ENCODE assay signal across 1 cellular context in the genomic region with DNA sequence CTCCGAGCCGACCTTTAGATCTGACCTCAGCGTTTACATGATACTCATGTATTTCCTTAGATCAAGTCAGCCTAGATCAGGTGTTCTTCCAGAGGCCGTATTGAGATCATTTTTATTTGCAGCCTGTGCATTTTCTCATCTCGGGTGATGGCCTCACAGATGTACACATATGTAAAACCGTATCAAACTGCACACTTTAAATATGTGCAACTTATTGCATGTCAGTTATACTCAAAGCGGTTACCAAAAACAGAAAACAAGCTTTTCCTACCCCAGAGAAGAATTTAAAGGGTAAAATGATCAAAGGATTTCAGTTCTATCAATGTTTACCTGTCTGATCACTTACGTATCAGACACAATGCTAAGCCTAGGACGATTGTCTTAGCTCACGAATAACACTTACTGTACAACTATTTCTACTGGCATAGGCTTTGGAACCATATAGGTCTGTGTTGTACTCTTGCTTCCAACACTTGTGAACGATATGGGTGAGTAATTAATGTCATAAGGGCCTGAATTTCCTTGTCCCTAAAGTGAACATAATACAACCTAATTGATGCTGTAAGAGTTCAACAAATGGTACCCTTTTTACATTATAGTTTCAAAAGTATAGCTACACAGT.
TF ChIP-seq lines count a peak whose summit lies in the region.

No MANE protein-coding gene starts in this region.

TF ChIP-seq in HepG2, 621 proteins besides CTCF, POLR2A, EP300 and RAD21:
- TF ChIP-seq ZNF607 (CRISPR knock-in tag; IDR thresholded peaks at IDR 0.05; ENCODE audit: borderline replicate concordance): 0 out of 2 replicates have a peak, but pooled peaks have one; percentile 46
- TF ChIP-seq ZNF75D (CRISPR knock-in tag; IDR thresholded peaks at IDR 0.05; ENCODE audit: borderline replicate concordance): no peak
- TF ChIP-seq, protein P1, sequence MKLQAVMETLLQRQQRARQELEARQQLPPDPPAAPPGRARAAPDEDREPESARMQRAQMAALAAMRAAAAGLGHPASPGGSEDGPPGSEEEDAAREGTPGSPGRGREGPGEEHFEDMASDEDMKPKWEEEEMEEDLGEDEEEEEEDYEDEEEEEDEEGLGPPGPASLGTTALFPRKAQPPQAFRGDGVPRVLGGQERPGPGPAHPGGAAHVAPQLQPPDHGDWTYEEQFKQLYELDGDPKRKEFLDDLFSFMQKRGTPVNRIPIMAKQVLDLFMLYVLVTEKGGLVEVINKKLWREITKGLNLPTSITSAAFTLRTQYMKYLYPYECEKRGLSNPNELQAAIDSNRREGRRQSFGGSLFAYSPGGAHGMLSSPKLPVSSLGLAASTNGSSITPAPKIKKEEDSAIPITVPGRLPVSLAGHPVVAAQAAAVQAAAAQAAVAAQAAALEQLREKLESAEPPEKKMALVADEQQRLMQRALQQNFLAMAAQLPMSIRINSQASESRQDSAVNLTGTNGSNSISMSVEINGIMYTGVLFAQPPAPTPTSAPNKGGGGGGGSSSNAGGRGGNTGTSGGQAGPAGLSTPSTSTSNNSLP (IDR thresholded peaks at IDR 0.05; ENCODE audit: low read depth, low read length): 0 out of 2 replicates have a peak, but pooled peaks have one; percentile 6
- TF ChIP-seq, protein P2, sequence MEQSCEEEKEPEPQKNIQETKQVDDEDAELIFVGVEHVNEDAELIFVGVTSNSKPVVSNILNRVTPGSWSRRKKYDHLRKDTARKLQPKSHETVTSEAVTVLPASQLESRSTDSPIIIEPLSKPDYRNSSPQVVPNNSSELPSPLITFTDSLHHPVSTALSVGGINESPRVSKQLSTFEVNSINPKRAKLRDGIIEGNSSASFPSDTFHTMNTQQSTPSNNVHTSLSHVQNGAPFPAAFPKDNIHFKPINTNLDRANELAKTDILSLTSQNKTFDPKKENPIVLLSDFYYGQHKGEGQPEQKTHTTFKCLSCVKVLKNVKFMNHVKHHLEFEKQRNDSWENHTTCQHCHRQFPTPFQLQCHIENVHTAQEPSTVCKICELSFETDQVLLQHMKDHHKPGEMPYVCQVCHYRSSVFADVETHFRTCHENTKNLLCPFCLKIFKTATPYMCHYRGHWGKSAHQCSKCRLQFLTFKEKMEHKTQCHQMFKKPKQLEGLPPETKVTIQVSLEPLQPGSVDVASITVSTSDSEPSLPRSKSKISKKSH (CRISPR knock-in tag; IDR thresholded peaks at IDR 0.05; ENCODE audit: borderline replicate concordance): no peak
- no peak for TF ChIP-seq ZNF878 (CRISPR knock-in tag; IDR thresholded peaks at IDR 0.05)
- TF ChIP-seq ZNF335 (CRISPR knock-in tag; IDR thresholded peaks at IDR 0.05): no peak
- TF ChIP-seq, protein P3, sequence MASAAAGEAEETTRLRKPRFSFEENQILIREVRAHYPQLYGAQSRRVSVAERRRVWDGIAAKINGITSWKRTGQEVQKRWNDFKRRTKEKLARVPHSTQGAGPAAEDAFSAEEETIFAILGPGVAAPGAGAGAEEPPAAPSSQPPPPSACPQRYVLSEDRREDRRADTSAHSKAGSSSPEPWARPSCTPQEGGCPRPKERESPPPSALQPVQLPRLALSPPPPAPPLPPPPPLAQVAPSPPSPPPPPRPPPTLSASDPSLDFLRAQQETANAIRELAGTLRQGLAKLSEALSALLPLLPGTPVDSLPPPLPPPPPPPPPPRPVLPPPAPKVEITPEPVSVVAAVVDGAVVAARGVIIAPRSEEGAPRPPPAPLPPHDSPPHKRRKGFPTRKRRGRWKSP (CRISPR knock-in tag; IDR thresholded peaks at IDR 0.05): no peak
- TF ChIP-seq ZNF615 (CRISPR knock-in tag; IDR thresholded peaks at IDR 0.05; ENCODE audit: borderline replicate concordance): 0 out of 2 replicates have a peak, but pooled peaks have one; percentile 19
- 0 out of 2 replicates have a peak, but pooled peaks have one; percentile 3 for TF ChIP-seq ISL2 (CRISPR knock-in tag; IDR thresholded peaks at IDR 0.05)
- TF ChIP-seq ZNF260 (CRISPR knock-in tag; IDR thresholded peaks at IDR 0.05; ENCODE audit: borderline replicate concordance, low read depth): no peak
- no peak for TF ChIP-seq MEF2D (CRISPR knock-in tag; IDR thresholded peaks at IDR 0.05)
